In genomic region chr6:95574811-95575210, GRCh38 we compare ENCODE assay signal across 8 cellular contexts. TPM values are rescaled to one million over a fixed set of nuclear protein-coding genes. Genes with fewer than 3 reads are reported as not detected.
DNase-seq lines count a peak whose midpoint lies in the region; ATAC-seq and TF ChIP-seq lines count a peak whose summit lies in the region.

No MANE protein-coding gene starts in this region.

- no peak for ATAC-seq in activated CD8-positive, alpha-beta T cell treated with anti-CD3 and anti-CD28 coated beads for 36 hours

- peaks cover 52% of the 10 kb centered on the region for H3K4me1 Mint-ChIP-seq in activated CD8-positive, alpha-beta T cell treated with anti-CD3 and anti-CD28 coated beads for 36 hours (ENCODE audit: low read depth)

- no peak for TF ChIP-seq CTCF in activated CD8-positive, alpha-beta T cell treated with anti-CD3 and anti-CD28 coated beads for 36 hours (IDR thresholded peaks at IDR 0.05)

- H3K4me3 Mint-ChIP-seq in activated CD8-positive, alpha-beta T cell treated with anti-CD3 and anti-CD28 coated beads for 36 hours, result peak overlapping the region; percentile 98

- intact Hi-C loops in activated CD8-positive, alpha-beta T cell treated with anti-CD3 and anti-CD28 coated beads for 36 hours (cut with micrococcal nuclease), result no loop called here

- peaks cover 9% of the 10 kb centered on the region for H3K36me3 Mint-ChIP-seq in activated CD8-positive, alpha-beta T cell treated with anti-CD3 and anti-CD28 coated beads for 36 hours (ENCODE audit: low read depth)

- CTCF ChIA-PET in activated CD8-positive, alpha-beta T cell treated with anti-CD3 and anti-CD28 coated beads for 36 hours (lab: Charles Lee), result no interaction called here

- no peaks in the 10 kb centered on the region for H3K27me3 Mint-ChIP-seq in activated CD8-positive, alpha-beta T cell treated with anti-CD3 and anti-CD28 coated beads for 36 hours

- H3K27ac Mint-ChIP-seq in activated CD8-positive, alpha-beta T cell treated with anti-CD3 and anti-CD28 coated beads for 36 hours, result no peak overlapping the region

- no peaks in the 10 kb centered on the region for H3K9me3 Mint-ChIP-seq in activated CD8-positive, alpha-beta T cell treated with anti-CD3 and anti-CD28 coated beads for 36 hours

- POLR2A ChIA-PET in activated CD8-positive, alpha-beta T cell treated with anti-CD3 and anti-CD28 coated beads for 36 hours (lab: Charles Lee), result no interaction called here

- DNase-seq in AG20443 (ENCODE audit: low spot score) (peak; percentile 16), HCEC 1CT (peak; percentile 75), iris pigment epithelial cell (ENCODE audit: low read depth) (peak; percentile 80), A172 (ENCODE audit: low spot score) (no peak), NCI-H1092 (lab: John Stamatoyannopoulos, UW) (no peak)
- DNase-seq in activated CD8-positive, alpha-beta T cell treated with anti-CD3 and anti-CD28 coated beads for 36 hours, result no peak
- no peak for DNase-seq in effector CD8-positive, alpha-beta T cell (lab: John Stamatoyannopoulos, UW)
- DNase-seq in activated effector memory CD4-positive, alpha-beta T cell treated with anti-CD3 and anti-CD28 coated beads, Interleukin-2, amount 50 U/mL, for 16 hours, result no peak

RNA-seq across cellular contexts. Expression of gene MANEA, which starts 2.5 kb away (rescaled TPM):
- total RNA-seq in activated CD8-positive, alpha-beta T cell treated with anti-CD3 and anti-CD28 coated beads for 36 hours, result 10 to 100 TPM; 15.6 to 16.1 TPM
- 9.6 and 11.3 TPM in 2 replicates for total RNA-seq in A172 (2014; rRNA removed; shearing (Covaris generic))

Comparison
In these comparisons a context has a peak if more than half of its experiments do, and no peak if none do; other contexts are left out.
1. DNase-seq: peak in AG20443 (single experiment), HCEC 1CT (single experiment) and iris pigment epithelial cell (single experiment); none in activated CD8-positive, alpha-beta T cell treated with anti-CD3 and anti-CD28 coated beads for 36 hours (single experiment), effector CD8-positive, alpha-beta T cell (single experiment), A172 (single experiment), activated effector memory CD4-positive, alpha-beta T cell treated with anti-CD3 and anti-CD28 coated beads, Interleukin-2, amount 50 U/mL, for 16 hours (single experiment) and NCI-H1092 (single experiment).